Comparison of ENCODE assay signal across 7 cellular contexts in genomic region chr7:101153969-101154692, GRCh38. TPM values are rescaled to one million over a fixed set of nuclear protein-coding genes. Genes with fewer than 3 reads are reported as not detected.
DNase-seq lines count a peak whose midpoint lies in the region; ATAC-seq and TF ChIP-seq lines count a peak whose summit lies in the region.

TSS of gene AP1S1 (plus strand) at chr7:101154476. CDS start at chr7:101154515, 39 bp downstream.

- H3K4me1 ChIP-seq in iPS-18a (ENCODE audit: control insufficient read depth, low read depth, low read length) (peaks cover 13% of the 10 kb centered on the region), skeletal muscle tissue (ENCODE audit: control insufficient read depth in 3 of 3, insufficient read depth in 3 of 3, low read length in 3 of 3) (peaks cover 8 to 14% (median 11%) of the 10 kb centered on the region in 3 donors)

- H3K9ac ChIP-seq in iPS-18a (ENCODE audit: low read length), result peak within 1 kb of the TSS; percentile 64
- H3K9ac ChIP-seq in skeletal muscle tissue (ENCODE audit: low read depth in 1 of 3, low read length in 3 of 3), result peak within 1 kb of the TSS in 2 of 3 donors; percentile 67 to 73

- H3K4me3 ChIP-seq in WERI-Rb-1 (ENCODE audit: low read depth, low read length) (peak within 1 kb of the TSS; percentile 47), iPS-18a (ENCODE audit: low read length) (peak within 1 kb of the TSS; percentile 82), skeletal muscle tissue (ENCODE audit: low read length in 3 of 3) (peak within 1 kb of the TSS; percentile 67 to 77 (median 74))

- H3K36me3 ChIP-seq in WERI-Rb-1 (no peaks in the 10 kb centered on the region), iPS-18a (ENCODE audit: control insufficient read depth, low read depth, low read length) (no peaks in the 10 kb centered on the region), skeletal muscle tissue (ENCODE audit: control insufficient read depth in 3 of 3, insufficient read depth in 3 of 3, low read length in 3 of 3) (peaks cover 10 to 20% (median 13%) of the 10 kb centered on the region in 3 donors)

- TF ChIP-seq CTCF in WERI-Rb-1 (IDR thresholded peaks at IDR 0.05; ENCODE audit: low read depth, low read length), result no peak

- peak; percentile 41 for ATAC-seq in GM18861 (IDR thresholded peaks at IDR 0.05; ENCODE audit: unreplicated experiment)
- peak; percentile 77 for ATAC-seq in HG03103 (IDR thresholded peaks at IDR 0.05; ENCODE audit: low read depth, unreplicated experiment)

- H3K27ac ChIP-seq in WERI-Rb-1 (no peak within 1 kb of the TSS), iPS-18a (ENCODE audit: low read length) (no peak within 1 kb of the TSS), skeletal muscle tissue (ENCODE audit: low read depth, low read length) (no peak within 1 kb of the TSS)

- peaks cover 5% of the 10 kb centered on the region for H3K9me3 ChIP-seq in WERI-Rb-1 (ENCODE audit: severe bottlenecking)
- no peaks in the 10 kb centered on the region for H3K9me3 ChIP-seq in iPS-18a (ENCODE audit: control insufficient read depth, low read depth, low read length)
- no peaks in the 10 kb centered on the region for H3K9me3 ChIP-seq in skeletal muscle tissue (ENCODE audit: control insufficient read depth in 3 of 3, low read length in 3 of 3)

- DNase-seq in NCI-H2196 (lab: John Stamatoyannopoulos, UW; ENCODE audit: unreplicated experiment) (peak; percentile 100), WERI-Rb-1 (peak; percentile 92), T47D (ENCODE audit: low read depth in 1 of 2, low spot score in 1 of 2) (peak; percentile 94)

- in situ Hi-C loops in T47D (cut with HindIII; ENCODE audit: low pct_unique_long_range_greater_than_20kb, low sequenced_read_pairs), result no loop called here

- H3K27me3 ChIP-seq in WERI-Rb-1 (ENCODE audit: insufficient read depth, low read depth, severe bottlenecking), result peaks cover 77% of the 10 kb centered on the region
- H3K27me3 ChIP-seq in iPS-18a (ENCODE audit: control insufficient read depth, insufficient read depth, low read length), result peaks cover 8% of the 10 kb centered on the region
- peaks cover 5 to 8% (median 5%) of the 10 kb centered on the region in 3 donors for H3K27me3 ChIP-seq in skeletal muscle tissue (ENCODE audit: control insufficient read depth in 3 of 3, insufficient read depth in 3 of 3, low read length in 3 of 3)

RNA-seq across cellular contexts. Expression of gene AP1S1, which starts in this region (rescaled TPM):
- total RNA-seq in skeletal muscle tissue, result 27.7 TPM
